In genomic region chr6:11930240-11930639, GRCh38 we compare ENCODE assay signal across 33 cellular contexts.
"Had no signal": no experiment of that assay in that cellular context is flagged by ENCODE, and none has a peak within 500 bp of the region (broad histone marks: within the 10 kb centered on the region; RNA-seq: fewer than 3 reads in every experiment).

No MANE protein-coding gene starts in this region.

- FAIRE-seq: astrocyte, TTC549 had no signal

- H3K36me3 ChIP-seq: adrenal gland, brain microvascular endothelial cell, breast epithelium had no signal

- H3K9me3 ChIP-seq: adrenal gland, body of pancreas, breast epithelium had no signal

- H3K4me3 ChIP-seq: adrenal gland, body of pancreas, breast epithelium had no signal

- H3K4me1 ChIP-seq: adrenal gland, body of pancreas, breast epithelium had no signal

- ATAC-seq: activated CD8-positive, alpha-beta T cell treated with anti-CD3 and anti-CD28 coated beads for 36 hours; activated naive CD4-positive, alpha-beta T cell treated with anti-CD3 and anti-CD28 coated beads, Interleukin-2, amount 50 U/mL, for 72 hours; activated T-cell treated with anti-CD3 and anti-CD28 coated beads, Interleukin-2, amount 50 U/mL, for 4 hours; activated T-cell treated with anti-CD3 and anti-CD28 coated beads, Interleukin-2, amount 50 U/mL, for 72 hours; activated T-helper 17 cell treated with anti-CD3 and anti-CD28 coated beads, Interleukin-2, amount 50 U/mL, for 72 hours; body of pancreas had no signal

- DNase-seq: activated B cell treated with CpG ODN at 0.5 μM for 24 hours; activated CD4-positive, alpha-beta memory T cell treated with anti-CD3 and anti-CD28 coated beads for 36 hours; activated CD4-positive, alpha-beta T cell treated with anti-CD3 and anti-CD28 coated beads for 4 hours; activated CD4-positive, alpha-beta T cell treated with anti-CD3 and anti-CD28 coated beads, Interleukin-2, amount 10 ng/mL, durations not matched to agents 24 days and 14 days; activated CD4-positive, alpha-beta T cell treated with anti-CD3 and anti-CD28 coated beads, Interleukin-2, amount 50 U/mL, for 1 hour; activated CD4-positive, alpha-beta T cell treated with anti-CD3 and anti-CD28 coated beads, Interleukin-2, amount 50 U/mL, for 4 hours; activated CD4-positive, CD25-positive, alpha-beta regulatory T cell treated with anti-CD3 and anti-CD28 coated beads, Interleukin-2, amount 50 U/mL, for 72 hours; activated CD8-positive, alpha-beta memory T cell treated with anti-CD3 and anti-CD28 coated beads, Interleukin-2, amount 50 U/mL, for 4 hours; activated CD8-positive, alpha-beta T cell treated with anti-CD3 and anti-CD28 coated beads for 36 hours; activated effector memory CD4-positive, alpha-beta T cell treated with anti-CD3 and anti-CD28 coated beads, Interleukin-2, amount 50 U/mL, for 16 hours; activated gamma-delta T cell treated with Interleukin-2 at 50 U/mL for 16 hours; activated naive CD4-positive, alpha-beta T cell; activated naive CD4-positive, alpha-beta T cell treated with anti-CD3 and anti-CD28 coated beads for 36 hours; activated naive CD4-positive, alpha-beta T cell treated with anti-CD3 and anti-CD28 coated beads, Interleukin-2, amount 50 U/mL, for 16 hours; activated naive CD8-positive, alpha-beta T cell treated with anti-CD3 and anti-CD28 coated beads for 36 hours; activated T-cell treated with anti-CD3 and anti-CD28 coated beads for 4 hours; activated T-cell treated with anti-CD3 and anti-CD28 coated beads, Interleukin-2, amount 50 U/mL, for 1 hour; activated T-cell treated with anti-CD3 and anti-CD28 coated beads, Interleukin-2, amount 50 U/mL, for 4 hours; activated T-cell treated with anti-CD3 and anti-CD28 coated beads, Interleukin-2, amount 50 U/mL, for 72 hours; adrenal gland; amniotic stem cell; aorta; body of pancreas; brain microvascular endothelial cell; central memory CD4-positive, alpha-beta T cell; T-helper 2 cell; T-helper 9 cell had no signal

- H3K27me3 ChIP-seq: adrenal gland, body of pancreas, brain microvascular endothelial cell, breast epithelium had no signal

- H3K27ac ChIP-seq: adrenal gland, body of pancreas, brain microvascular endothelial cell, breast epithelium, VCaP had no signal
